In the genomic region with DNA sequence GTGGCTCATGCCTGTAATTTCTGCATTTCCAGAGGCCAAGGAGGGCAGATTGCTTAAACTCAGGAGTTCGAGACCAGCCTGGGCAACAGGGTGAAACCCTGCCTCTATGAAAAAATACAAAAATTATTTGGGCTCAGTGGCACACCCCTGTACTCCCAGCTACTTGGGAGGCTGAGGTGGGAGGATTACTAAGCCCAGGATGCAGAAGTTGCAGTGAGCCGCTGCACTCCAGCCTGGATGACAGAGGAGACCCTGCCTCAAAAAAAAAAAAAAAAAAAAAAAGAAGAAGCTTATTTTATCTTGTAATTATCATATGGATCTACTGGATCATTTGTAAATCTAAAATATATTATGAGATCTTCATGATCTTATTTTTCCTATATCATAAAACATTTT, we compare ENCODE assay signal across 22 cellular contexts.
DNase-seq lines count a peak whose midpoint lies in the region; ATAC-seq and TF ChIP-seq lines count a peak whose summit lies in the region.
"Had no signal": no experiment of that assay in that cellular context is flagged by ENCODE, and none has a peak within 500 bp of the region (broad histone marks: within the 10 kb centered on the region; RNA-seq: fewer than 3 reads in every experiment).

No MANE protein-coding gene starts in this region.

- H3K4me3 ChIP-seq in RWPE2 (ENCODE audit: severe bottlenecking): no peak overlapping the region
- no peak overlapping the region for H3K4me3 ChIP-seq in mucosa of descending colon
- H3K4me3 ChIP-seq: GM23338, lung, pancreas, sigmoid colon, tibial nerve had no signal

- H3K27ac ChIP-seq in RWPE2 (ENCODE audit: poor library complexity, severe bottlenecking): peak overlapping the region; percentile 51
- H3K27ac ChIP-seq: pancreas, sigmoid colon had no signal

- no peaks in the 10 kb centered on the region for H3K27me3 ChIP-seq in RWPE2 (ENCODE audit: insufficient read depth, poor library complexity, severe bottlenecking)
- H3K27me3 ChIP-seq: pancreas, sigmoid colon, tibial nerve had no signal

- TF ChIP-seq CTCF in RWPE2 (IDR thresholded peaks at IDR 0.05; ENCODE audit: poor library complexity, severe bottlenecking): no peak
- no peak for TF ChIP-seq CTCF in type B pancreatic cell (conservative IDR thresholded peaks at IDR 0.05)
- TF ChIP-seq CTCF in mucosa of descending colon (IDR thresholded peaks at IDR 0.05): no peak

- peaks cover 61% of the 10 kb centered on the region for H3K4me1 Mint-ChIP-seq in stimulated activated naive CD8-positive, alpha-beta T cell treated with anti-CD3 and anti-CD28 coated beads, Interleukin-15, Interleukin-2, amounts not matched to agents 100 ng/mL and 50 ng/mL, for 24 hours (ENCODE audit: low read depth)
- H3K4me1 Mint-ChIP-seq in effector memory CD8-positive, alpha-beta T cell (ENCODE audit: low read depth in 2 of 2): peaks cover 28 to 33% of the 10 kb centered on the region in 2 donors
- peaks cover 15% of the 10 kb centered on the region for H3K4me1 Mint-ChIP-seq in type B pancreatic cell (ENCODE audit: unreplicated experiment)
- H3K4me1 Mint-ChIP-seq: GM23338 had no signal

- DNase-seq in stimulated activated naive CD8-positive, alpha-beta T cell treated with anti-CD3 and anti-CD28 coated beads, Interleukin-15, Interleukin-2, amounts not matched to agents 100 U/mL and 50 U/mL, for 24 hours: no peak
- DNase-seq in RWPE2 (ENCODE audit: low spot score): no peak
- no peak for DNase-seq in effector memory CD8-positive, alpha-beta T cell
- DNase-seq in type B pancreatic cell (ENCODE audit: extremely low spot score, unreplicated experiment): no peak
- no peak for DNase-seq in NCI-H2171 (lab: John Stamatoyannopoulos, UW)
- DNase-seq in mucosa of descending colon: no peak
- DNase-seq: activated CD4-positive, alpha-beta T cell treated with anti-CD3 and anti-CD28 coated beads, Interleukin-2, amount 10 ng/mL, durations not matched to agents 7 days and 5 days; activated naive CD8-positive, alpha-beta T cell treated with anti-CD3 and anti-CD28 coated beads, Interleukin-2, amount 10 ng/mL, durations not matched to agents 7 days and 5 days; activated T-cell treated with anti-CD3 and anti-CD28 coated beads for 4 hours; cortex of kidney; hippocampal formation; islet precursor cell; MM.1S; NCI-H1694; pancreas; sigmoid colon; stimulated activated naive CD4-positive, alpha-beta T cell treated with Interleukin-2 at 50 U/mL for 16 hours had no signal

- H3K4me1 ChIP-seq in RWPE2 (ENCODE audit: insufficient read depth, poor library complexity, severe bottlenecking) (peaks cover 28% of the 10 kb centered on the region), mucosa of descending colon (ENCODE audit: low read depth) (no peaks in the 10 kb centered on the region)
- H3K4me1 ChIP-seq: pancreas had no signal

- no peaks in the 10 kb centered on the region for H3K36me3 ChIP-seq in RWPE2 (ENCODE audit: low read depth)
- no peaks in the 10 kb centered on the region for H3K36me3 ChIP-seq in mucosa of descending colon (ENCODE audit: low read depth)
- H3K36me3 ChIP-seq: pancreas, sigmoid colon, tibial nerve had no signal

- ATAC-seq in stimulated activated naive CD8-positive, alpha-beta T cell treated with anti-CD3 and anti-CD28 coated beads, Interleukin-15, Interleukin-2, amounts not matched to agents 100 U/mL and 50 U/mL, for 24 hours: no peak
- ATAC-seq in RWPE2 (ENCODE audit: low read depth): no peak
- no peak for ATAC-seq in effector memory CD8-positive, alpha-beta T cell (replicated peaks)
- no peak for ATAC-seq in HG02938 (IDR thresholded peaks at IDR 0.05; ENCODE audit: unreplicated experiment)
- ATAC-seq in mucosa of descending colon: no peak
- ATAC-seq: GM23338, pancreas had no signal

- no peaks in the 10 kb centered on the region for H3K36me3 Mint-ChIP-seq in stimulated activated naive CD8-positive, alpha-beta T cell treated with anti-CD3 and anti-CD28 coated beads, Interleukin-15, Interleukin-2, amounts not matched to agents 100 ng/mL and 50 ng/mL, for 24 hours (ENCODE audit: low read depth)
- peaks cover 3% of the 10 kb centered on the region for H3K36me3 Mint-ChIP-seq in effector memory CD8-positive, alpha-beta T cell (ENCODE audit: insufficient read depth)
- H3K36me3 Mint-ChIP-seq in type B pancreatic cell: peaks cover 4% of the 10 kb centered on the region

- H3K9me3 Mint-ChIP-seq in stimulated activated naive CD8-positive, alpha-beta T cell treated with anti-CD3 and anti-CD28 coated beads, Interleukin-15, Interleukin-2, amounts not matched to agents 100 ng/mL and 50 ng/mL, for 24 hours: peaks cover 1% of the 10 kb centered on the region
- no peaks in the 10 kb centered on the region for H3K9me3 Mint-ChIP-seq in effector memory CD8-positive, alpha-beta T cell
- H3K9me3 Mint-ChIP-seq in type B pancreatic cell: peaks cover 4% of the 10 kb centered on the region
- H3K9me3 Mint-ChIP-seq: GM23338 had no signal

- peak overlapping the region; percentile 59 for H3K4me3 Mint-ChIP-seq in stimulated activated naive CD8-positive, alpha-beta T cell treated with anti-CD3 and anti-CD28 coated beads, Interleukin-15, Interleukin-2, amounts not matched to agents 100 ng/mL and 50 ng/mL, for 24 hours
- H3K4me3 Mint-ChIP-seq in effector memory CD8-positive, alpha-beta T cell: no peak overlapping the region
- H3K4me3 Mint-ChIP-seq in type B pancreatic cell: no peak overlapping the region
- H3K4me3 Mint-ChIP-seq: activated CD4-positive, alpha-beta T cell treated with anti-CD3 and anti-CD28 coated beads, Interleukin-2, amount 10 ng/mL, durations not matched to agents 7 days and 5 days; GM23338 had no signal

- no peaks in the 10 kb centered on the region for H3K9me3 ChIP-seq in RWPE2 (ENCODE audit: severe bottlenecking)
- H3K9me3 ChIP-seq in mucosa of descending colon: no peaks in the 10 kb centered on the region
- H3K9me3 ChIP-seq: pancreas, sigmoid colon, tibial nerve had no signal

- peaks cover 23% of the 10 kb centered on the region for H3K27me3 Mint-ChIP-seq in stimulated activated naive CD8-positive, alpha-beta T cell treated with anti-CD3 and anti-CD28 coated beads, Interleukin-15, Interleukin-2, amounts not matched to agents 100 ng/mL and 50 ng/mL, for 24 hours
- H3K27me3 Mint-ChIP-seq in effector memory CD8-positive, alpha-beta T cell: no peaks in the 10 kb centered on the region
- H3K27me3 Mint-ChIP-seq in type B pancreatic cell: no peaks in the 10 kb centered on the region

- peak overlapping the region; percentile 83 for H3K27ac Mint-ChIP-seq in stimulated activated naive CD8-positive, alpha-beta T cell treated with anti-CD3 and anti-CD28 coated beads, Interleukin-15, Interleukin-2, amounts not matched to agents 100 ng/mL and 50 ng/mL, for 24 hours
- H3K27ac Mint-ChIP-seq in effector memory CD8-positive, alpha-beta T cell: peak overlapping the region; percentile 75 to 91
- peak overlapping the region; percentile 61 for H3K27ac Mint-ChIP-seq in type B pancreatic cell
- H3K27ac Mint-ChIP-seq: GM23338 had no signal

- intact Hi-C loops in mucosa of descending colon (cut with DNase I, micrococcal nuclease): no loop called here
